ENCODE assay signal across 2 cellular contexts in the genomic region with DNA sequence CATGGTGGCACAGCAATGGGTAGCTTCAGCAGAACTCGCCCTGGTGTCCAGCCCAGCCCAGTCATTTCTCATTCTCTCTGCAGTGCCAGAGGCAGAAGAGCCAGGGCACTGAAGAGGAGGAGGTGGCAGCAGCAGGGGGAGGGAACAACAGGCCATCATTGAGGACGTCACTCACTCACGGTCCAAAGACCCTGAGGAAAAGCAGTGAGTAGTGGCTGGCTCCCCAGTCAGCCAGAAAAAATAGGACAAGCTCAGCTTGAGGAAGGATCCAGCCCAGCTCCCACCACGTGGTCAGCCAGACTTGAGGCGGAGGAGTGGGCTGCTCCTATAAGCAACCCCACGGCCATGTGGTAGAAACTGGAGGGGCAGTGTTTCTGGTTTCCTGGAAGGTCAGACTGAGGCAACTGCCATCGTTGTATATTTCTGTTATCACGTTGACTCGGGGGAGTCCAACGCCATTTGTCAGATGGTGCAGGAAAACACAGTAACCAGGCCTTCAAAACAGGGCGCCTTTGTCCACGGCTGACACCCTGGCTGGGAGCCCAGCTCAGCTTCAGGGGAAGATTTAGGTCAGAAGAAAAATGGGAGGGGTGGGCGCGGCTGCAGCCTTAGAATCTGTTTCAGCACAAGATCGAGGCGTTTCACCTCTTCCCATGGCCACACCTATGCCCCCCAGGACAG.
TF ChIP-seq lines count a peak whose summit lies in the region.

No MANE protein-coding gene starts in this region.

TF ChIP-seq in SK-N-SH, 30 proteins besides CTCF, POLR2A, EP300 and RAD21 (continued from another document):
- TF ChIP-seq SMC3 (IDR thresholded peaks at IDR 0.05; ENCODE audit: low read depth, low read length): 0 out of 2 replicates have a peak, but pooled peaks have one; percentile 3

TF ChIP-seq in SK-N-SH treated with all-trans-retinoic acid at 6 μM for 48 hours, 23 proteins besides CTCF, POLR2A, EP300 and RAD21:
- TF ChIP-seq CREB5 (CRISPR knock-in tag; IDR thresholded peaks at IDR 0.05; ENCODE audit: low read depth) (no peak), ZFP30 (CRISPR knock-in tag; IDR thresholded peaks at IDR 0.05) (no peak)
